In genomic region chr11:28808771-28809170, GRCh38 we compare ENCODE assay signal across 16 cellular contexts.
"Had no signal": no experiment of that assay in that cellular context is flagged by ENCODE, and none has a peak within 500 bp of the region (broad histone marks: within the 10 kb centered on the region; RNA-seq: fewer than 3 reads in every experiment).

No MANE protein-coding gene starts in this region.

- H3K27ac ChIP-seq: coronary artery, parathyroid adenoma, thyroid gland, uterus had no signal

- H3K9me3 ChIP-seq: thyroid gland, uterus had no signal

- H3K4me3 ChIP-seq: coronary artery, thyroid gland, uterus had no signal

- H3K36me3 ChIP-seq: thyroid gland, uterus had no signal

- H3K4me3 Mint-ChIP-seq: activated B cell treated with CpG ODN at 0.5 μM for 24 hours; activated CD4-positive, alpha-beta T cell treated with anti-CD3 and anti-CD28 coated beads, Interleukin-2, amount 10 ng/mL, durations not matched to agents 7 days and 5 days; activated naive CD4-positive, alpha-beta T cell treated with anti-CD3 and anti-CD28 coated beads, Interleukin-2, amount 10 ng/mL, durations not matched to agents 7 days and 5 days; immature natural killer cell; naive thymus-derived CD4-positive, alpha-beta T cell had no signal

- H3K27me3 ChIP-seq: thyroid gland, uterus had no signal

- H3K4me1 Mint-ChIP-seq: activated B cell treated with CpG ODN at 0.5 μM for 24 hours; activated CD4-positive, alpha-beta T cell treated with anti-CD3 and anti-CD28 coated beads, Interleukin-2, amount 10 ng/mL, durations not matched to agents 7 days and 5 days; activated naive CD4-positive, alpha-beta T cell treated with anti-CD3 and anti-CD28 coated beads, Interleukin-2, amount 10 ng/mL, durations not matched to agents 7 days and 5 days; immature natural killer cell; naive thymus-derived CD4-positive, alpha-beta T cell had no signal

- DNase-seq: activated B cell treated with CpG ODN at 0.5 μM for 24 hours; activated CD4-positive, alpha-beta T cell treated with anti-CD3 and anti-CD28 coated beads, Interleukin-2, amount 10 ng/mL, durations not matched to agents 7 days and 5 days; activated naive CD4-positive, alpha-beta T cell treated with anti-CD3 and anti-CD28 coated beads, Interleukin-2, amount 10 ng/mL, durations not matched to agents 7 days and 5 days; activated T-cell treated with anti-CD3 and anti-CD28 coated beads for 4 hours; caudate nucleus; effector CD4-positive, alpha-beta T cell; erythroblast; glutamatergic neuron; immature natural killer cell; left colon; naive thymus-derived CD4-positive, alpha-beta T cell; thyroid gland; uterus had no signal

- H3K27ac Mint-ChIP-seq: activated B cell treated with CpG ODN at 0.5 μM for 24 hours; activated CD4-positive, alpha-beta T cell treated with anti-CD3 and anti-CD28 coated beads, Interleukin-2, amount 10 ng/mL, durations not matched to agents 7 days and 5 days; activated naive CD4-positive, alpha-beta T cell treated with anti-CD3 and anti-CD28 coated beads, Interleukin-2, amount 10 ng/mL, durations not matched to agents 7 days and 5 days; activated T-helper 2 cell treated with anti-CD3 and anti-CD28 coated beads, Interferon-gamma antibody, Interleukin-2, Interleukin-4, amounts not matched to agents 10 μg/mL and 5 μg/mL and 100 μg/mL, durations not matched to agents 14 hours and 24 hours and 36 hours; immature natural killer cell; naive thymus-derived CD4-positive, alpha-beta T cell had no signal

- H3K4me1 ChIP-seq: parathyroid adenoma, thyroid gland, uterus had no signal

- H3K36me3 Mint-ChIP-seq: activated naive CD4-positive, alpha-beta T cell treated with anti-CD3 and anti-CD28 coated beads, Interleukin-2, amount 10 ng/mL, durations not matched to agents 7 days and 5 days; immature natural killer cell; naive thymus-derived CD4-positive, alpha-beta T cell had no signal

- H3K27me3 Mint-ChIP-seq: activated B cell treated with CpG ODN at 0.5 μM for 24 hours; activated CD4-positive, alpha-beta T cell treated with anti-CD3 and anti-CD28 coated beads, Interleukin-2, amount 10 ng/mL, durations not matched to agents 7 days and 5 days; activated naive CD4-positive, alpha-beta T cell treated with anti-CD3 and anti-CD28 coated beads, Interleukin-2, amount 10 ng/mL, durations not matched to agents 7 days and 5 days; naive thymus-derived CD4-positive, alpha-beta T cell had no signal
